ENCODE assay signal across 8 cellular contexts in the genomic region with DNA sequence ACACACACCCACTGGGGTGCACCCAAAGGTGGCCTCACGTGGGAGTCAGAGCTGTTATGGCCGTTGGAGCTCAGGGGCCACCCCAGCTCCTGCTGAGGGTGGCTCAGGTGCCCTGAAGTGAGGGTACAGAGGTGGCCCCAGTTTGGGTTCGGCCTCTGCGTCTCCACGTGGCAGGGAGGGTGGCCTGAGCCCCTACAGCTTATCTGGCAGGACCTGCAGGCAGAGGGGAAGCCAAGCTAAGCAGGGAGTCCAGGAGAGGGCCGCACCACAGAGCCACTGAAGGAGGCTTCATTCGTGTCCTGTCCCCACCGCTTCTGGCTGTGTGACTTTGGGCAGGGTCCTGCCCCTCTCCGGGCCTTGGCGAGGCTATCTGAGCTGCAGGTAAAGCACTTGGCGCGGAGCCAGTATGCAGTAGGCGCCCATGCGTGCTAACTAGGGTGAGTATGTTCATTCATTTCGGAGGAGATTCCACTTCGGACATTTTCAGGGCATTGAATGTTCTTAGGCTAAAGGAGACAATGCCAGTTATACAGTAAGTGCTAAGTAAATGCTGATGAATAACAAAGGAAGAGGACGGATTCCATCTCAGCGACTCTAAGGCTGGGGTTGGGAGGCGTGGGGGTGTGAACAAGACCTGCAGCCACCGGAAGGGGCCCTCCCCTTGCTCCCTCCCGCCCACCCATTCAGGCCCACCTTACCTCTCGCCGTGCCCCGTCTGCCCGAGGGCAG. TPM values are rescaled to one million over a fixed set of nuclear protein-coding genes. Genes with fewer than 3 reads are reported as not detected.
DNase-seq lines count a peak whose midpoint lies in the region; ATAC-seq and TF ChIP-seq lines count a peak whose summit lies in the region.

No MANE protein-coding gene starts in this region.

- H3K27ac ChIP-seq in HUES64 (ENCODE audit: low read depth, low read length) (peak overlapping the region; percentile 89; the same call in 1 of the 2 replicates), colonic mucosa (no peak overlapping the region), foreskin keratinocyte (no peak overlapping the region)

- no peaks in the 10 kb centered on the region for H3K27me3 Mint-ChIP-seq in Caco-2 (ENCODE audit: insufficient read depth, unreplicated experiment)
- peaks cover 38% of the 10 kb centered on the region for H3K27me3 Mint-ChIP-seq in neural crest cell (ENCODE audit: low read depth)

- BruUV-seq in Caco-2 (replicated peaks; lab: Mats Ljungman, UMichigan), result no TSS peak

- H3K27ac Mint-ChIP-seq in Caco-2 (ENCODE audit: unreplicated experiment) (no peak overlapping the region), neural crest cell (ENCODE audit: unreplicated experiment) (no peak overlapping the region)

- no peaks in the 10 kb centered on the region for H3K9me3 ChIP-seq in Caco-2
- H3K9me3 ChIP-seq in HUES64 (ENCODE audit: insufficient read depth, low read depth, low read length), result no peaks in the 10 kb centered on the region
- H3K9me3 ChIP-seq in colonic mucosa, result no peaks in the 10 kb centered on the region

- peak overlapping the region; percentile 24 for H3K9ac ChIP-seq in HUES64 (ENCODE audit: low read depth, low read length)
- no peak overlapping the region for H3K9ac ChIP-seq in colonic mucosa (ENCODE audit: low read depth in 2 of 2, low read length in 2 of 2)

- intact Hi-C loops in Caco-2 (cut with micrococcal nuclease; ENCODE audit: unreplicated experiment), result loop anchor here (1.0 kb wide), 2 partner anchors 13 to 79 kb away; a partner anchor contains a TSS
- intact Hi-C loops in colonic mucosa (cut with DNase I), result loop anchor here (5.0 kb wide), 1 partner anchor 254 kb away; no protein-coding TSS in a partner anchor

- CTCF ChIA-PET in Caco-2 (lab: Charles Lee), result interaction anchor here (0.5 to 1.2 kb wide), 11 partner anchors 23 to 253 kb away, joined by 3 to 17 read pairs (median 4); a partner anchor contains a TSS

- no peak for ATAC-seq in foreskin keratinocyte
- no peak for ATAC-seq in HG03469 (IDR thresholded peaks at IDR 0.05; ENCODE audit: unreplicated experiment)
- ATAC-seq in GM21619 (IDR thresholded peaks at IDR 0.05; ENCODE audit: unreplicated experiment), result no peak
- no peak for ATAC-seq in HG03342 (IDR thresholded peaks at IDR 0.05; ENCODE audit: unreplicated experiment)

- no peaks in the 10 kb centered on the region for H3K9me3 Mint-ChIP-seq in Caco-2 (ENCODE audit: unreplicated experiment)
- no peaks in the 10 kb centered on the region for H3K9me3 Mint-ChIP-seq in neural crest cell

- H3K36me3 Mint-ChIP-seq in Caco-2 (ENCODE audit: insufficient read depth, unreplicated experiment) (peaks cover 10% of the 10 kb centered on the region), neural crest cell (ENCODE audit: low read depth) (no peaks in the 10 kb centered on the region)

- H3K4me1 ChIP-seq in Caco-2 (peaks cover 4% of the 10 kb centered on the region; the same call in 1 of the 2 replicates), HUES64 (ENCODE audit: insufficient read depth, low read length) (peaks cover 14% of the 10 kb centered on the region), colonic mucosa (peaks cover 18% of the 10 kb centered on the region), foreskin keratinocyte (no peaks in the 10 kb centered on the region)

- POLR2A ChIA-PET in Caco-2 (lab: Charles Lee), result interaction anchor here (0.7 kb wide), 1 partner anchor 44 kb away, joined by 10 read pairs; no protein-coding TSS in a partner anchor

- peak overlapping the region; percentile 58 for H3K4me3 Mint-ChIP-seq in Caco-2 (ENCODE audit: unreplicated experiment)
- peak overlapping the region; percentile 63 for H3K4me3 Mint-ChIP-seq in neural crest cell

- H3K36me3 ChIP-seq in Caco-2 (ENCODE audit: control insufficient read depth, insufficient read depth, low read length), result no peaks in the 10 kb centered on the region
- H3K36me3 ChIP-seq in HUES64 (ENCODE audit: insufficient read depth, low read length), result peaks cover 4% of the 10 kb centered on the region; the same call in 1 of the 2 replicates
- no peaks in the 10 kb centered on the region for H3K36me3 ChIP-seq in colonic mucosa

- H3K27me3 ChIP-seq in Caco-2 (replicated peaks; ENCODE audit: control insufficient read depth, insufficient read depth, low read length), result no peaks in the 10 kb centered on the region
- peaks cover 1% of the 10 kb centered on the region for H3K27me3 ChIP-seq in HUES64 (ENCODE audit: insufficient read depth, low read length)
- H3K27me3 ChIP-seq in colonic mucosa, result peaks cover 17% of the 10 kb centered on the region
- H3K27me3 ChIP-seq in foreskin keratinocyte, result peaks cover 2% of the 10 kb centered on the region

- DNase-seq in Caco-2 (no peak), colonic mucosa (no peak), neural crest cell (ENCODE audit: low read depth, low spot score) (no peak), foreskin keratinocyte (no peak)

- 20% methylated on average over 23 of the region's 25 CpGs for WGBS in HUES64

- H3K4me1 Mint-ChIP-seq in Caco-2 (ENCODE audit: low read depth, unreplicated experiment) (peaks cover 7% of the 10 kb centered on the region), neural crest cell (peaks cover 34% of the 10 kb centered on the region)

- H3K4me3 ChIP-seq in Caco-2 (ENCODE audit: low read depth, low read length) (peak overlapping the region; percentile 42), HUES64 (ENCODE audit: low read length) (peak overlapping the region; percentile 42), colonic mucosa (peak overlapping the region; percentile 19)

- no peak for TF ChIP-seq CTCF in Caco-2 (IDR thresholded peaks at IDR 0.05; ENCODE audit: insufficient read depth in 1 of 2, low read depth in 1 of 2, low read length in 1 of 2, severe bottlenecking in 1 of 2, unreplicated experiment in 1 of 2)
- TF ChIP-seq CTCF in colonic mucosa (IDR thresholded peaks at IDR 0.05), result no peak
- TF ChIP-seq CTCF in neural crest cell (conservative IDR thresholded peaks at IDR 0.05), result no peak
- TF ChIP-seq CTCF in foreskin keratinocyte (conservative IDR thresholded peaks at IDR 0.05), result no peak

RNA-seq across cellular contexts. Expression of a gene that starts 4.9 kb away (rescaled TPM):
- 44.8 and 48.3 TPM in 2 replicates for total RNA-seq in Caco-2 (2022)
- 52.1 TPM for polyA plus RNA-seq in HUES64 (2013, experiment 1 of 2)
- 45.2 TPM for polyA plus RNA-seq in HUES64 (2013, experiment 2 of 2)
- 10 to 100 TPM; 46.7 to 79.6 TPM for total RNA-seq in colonic mucosa
- 71.8 and 71.9 TPM in 2 replicates for total RNA-seq in neural crest cell
- total RNA-seq in foreskin keratinocyte, result 69.5 and 69.8 TPM in 2 replicates
- polyA plus RNA-seq in foreskin keratinocyte, result 84.5 and 88.3 TPM in 2 replicates

RNA-seq across cellular contexts. Expression of a gene that starts 13.1 kb away (rescaled TPM):
- total RNA-seq in Caco-2 (2022) (0.61 and 2.6 TPM in 2 replicates), colonic mucosa (1 to 10 TPM in 1 of 2 donors, under 1 TPM in 1; 0.84 to 1.6 TPM), neural crest cell (0.68 and 1.5 TPM in 2 replicates), foreskin keratinocyte (0.37 and 0.60 TPM in 2 replicates)
- polyA plus RNA-seq in HUES64 (2013, experiment 1 of 2), result 4.2 TPM
- polyA plus RNA-seq in HUES64 (2013, experiment 2 of 2), result 8.9 TPM
- 0.13 and 0.20 TPM in 2 replicates for polyA plus RNA-seq in foreskin keratinocyte

RNA-seq across cellular contexts. Expression of a gene that starts 19.1 kb away (rescaled TPM):
- 0.25 TPM in 1 of 2 replicates, not detected in the other for total RNA-seq in Caco-2 (2022)
- 3.7 TPM for polyA plus RNA-seq in HUES64 (2013, experiment 1 of 2)
- polyA plus RNA-seq in HUES64 (2013, experiment 2 of 2), result 4.8 TPM
- total RNA-seq in colonic mucosa, result 1 to 10 TPM in 1 of 2 donors, under 1 TPM in 1; 0.27 to 1.4 TPM
- 6.4 and 6.5 TPM in 2 replicates for total RNA-seq in neural crest cell
- not detected in 2 replicates for total RNA-seq in foreskin keratinocyte
- polyA plus RNA-seq in foreskin keratinocyte, result not detected in 2 replicates

RNA-seq across cellular contexts. Expression of a gene that starts 21.9 kb away (rescaled TPM):
- total RNA-seq in Caco-2 (2022) (1,276 and 1,389 TPM in 2 replicates), colonic mucosa (1,000 to 10,000 TPM in 1 of 2 donors, 100 to 1,000 TPM in 1; 991 to 1,174 TPM), neural crest cell (1,081 and 1,137 TPM in 2 replicates), foreskin keratinocyte (1,160 and 1,167 TPM in 2 replicates)
- 1,216 TPM for polyA plus RNA-seq in HUES64 (2013, experiment 1 of 2)
- polyA plus RNA-seq in HUES64 (2013, experiment 2 of 2), result 1,283 TPM
- polyA plus RNA-seq in foreskin keratinocyte, result 1,727 and 1,808 TPM in 2 replicates

RNA-seq across cellular contexts. Expression of a gene that starts 35.9 kb away (rescaled TPM):
- total RNA-seq in Caco-2 (2022), result 77.5 and 80.2 TPM in 2 replicates
- polyA plus RNA-seq in HUES64 (2013, experiment 1 of 2), result 104 TPM
- polyA plus RNA-seq in HUES64 (2013, experiment 2 of 2), result 118 TPM
- 10 to 100 TPM; 66.8 to 80.4 TPM for total RNA-seq in colonic mucosa
- 88.5 and 91.7 TPM in 2 replicates for total RNA-seq in neural crest cell
- total RNA-seq in foreskin keratinocyte, result 105 and 106 TPM in 2 replicates
- 140 and 143 TPM in 2 replicates for polyA plus RNA-seq in foreskin keratinocyte
